1 cellular context compared by ENCODE assay signal in genomic region chr13:40777957-40778235, GRCh38.
TF ChIP-seq lines count a peak whose summit lies in the region.

No MANE protein-coding gene starts in this region.

TF ChIP-seq in WTC11, 78 proteins besides CTCF, POLR2A, EP300 and RAD21 (continued from another document):
- TF ChIP-seq USF1 (CRISPR knock-in tag; IDR thresholded peaks at IDR 0.05), result no peak
- no peak for TF ChIP-seq CREM (CRISPR knock-in tag; IDR thresholded peaks at IDR 0.05)
- no peak for TF ChIP-seq E2F4 (CRISPR knock-in tag; IDR thresholded peaks at IDR 0.05; ENCODE audit: borderline replicate concordance, low read depth)
- TF ChIP-seq ZNF138 (CRISPR knock-in tag; conservative IDR thresholded peaks at IDR 0.05), result no peak
- TF ChIP-seq CBFB (CRISPR knock-in tag; IDR thresholded peaks at IDR 0.05; ENCODE audit: low read depth), result no peak
- TF ChIP-seq SMAD4 (CRISPR knock-in tag; IDR thresholded peaks at IDR 0.05), result no peak
- TF ChIP-seq ZNF512 (CRISPR knock-in tag; IDR thresholded peaks at IDR 0.05; ENCODE audit: borderline replicate concordance), result no peak
- no peak for TF ChIP-seq ETV6 (CRISPR knock-in tag; IDR thresholded peaks at IDR 0.05)
- TF ChIP-seq RORB (CRISPR knock-in tag; IDR thresholded peaks at IDR 0.05), result no peak
- TF ChIP-seq GABPB1 (CRISPR knock-in tag; IDR thresholded peaks at IDR 0.05), result no peak
- no peak for TF ChIP-seq FOXJ3 (CRISPR knock-in tag; IDR thresholded peaks at IDR 0.05; ENCODE audit: borderline replicate concordance)
- no peak for TF ChIP-seq ZSCAN18 (CRISPR knock-in tag; IDR thresholded peaks at IDR 0.05)
- no peak for TF ChIP-seq E2F1 (CRISPR knock-in tag; IDR thresholded peaks at IDR 0.05)
- no peak for TF ChIP-seq MAX (CRISPR knock-in tag; IDR thresholded peaks at IDR 0.05)
- TF ChIP-seq FOXK1 (CRISPR knock-in tag; IDR thresholded peaks at IDR 0.05), result no peak
